In the genomic region with DNA sequence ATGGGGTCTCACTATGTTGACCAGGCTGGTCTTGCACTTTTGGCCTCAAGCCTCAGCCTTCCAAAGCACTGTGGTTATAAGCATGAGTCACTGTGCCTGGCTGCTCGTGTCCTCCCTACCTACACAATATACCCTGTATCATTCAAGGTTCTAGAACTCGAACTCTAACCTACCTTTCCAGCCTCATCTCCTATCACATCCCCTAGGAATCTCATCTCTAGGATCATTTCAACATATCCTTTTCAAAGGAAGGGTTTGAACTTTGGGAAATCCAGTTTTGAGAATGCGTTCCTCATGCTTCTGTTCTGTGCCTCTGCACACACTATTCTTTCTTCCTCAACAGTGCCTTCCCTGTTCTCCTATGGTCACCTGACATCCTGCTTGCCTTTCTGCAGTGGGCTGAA, we compare ENCODE assay signal across 1 cellular context.
TF ChIP-seq lines count a peak whose summit lies in the region.

No MANE protein-coding gene starts in this region.

TF ChIP-seq in GM23338, 12 proteins besides CTCF, POLR2A, EP300 and RAD21 (continued from another document):
- TF ChIP-seq, protein P1, sequence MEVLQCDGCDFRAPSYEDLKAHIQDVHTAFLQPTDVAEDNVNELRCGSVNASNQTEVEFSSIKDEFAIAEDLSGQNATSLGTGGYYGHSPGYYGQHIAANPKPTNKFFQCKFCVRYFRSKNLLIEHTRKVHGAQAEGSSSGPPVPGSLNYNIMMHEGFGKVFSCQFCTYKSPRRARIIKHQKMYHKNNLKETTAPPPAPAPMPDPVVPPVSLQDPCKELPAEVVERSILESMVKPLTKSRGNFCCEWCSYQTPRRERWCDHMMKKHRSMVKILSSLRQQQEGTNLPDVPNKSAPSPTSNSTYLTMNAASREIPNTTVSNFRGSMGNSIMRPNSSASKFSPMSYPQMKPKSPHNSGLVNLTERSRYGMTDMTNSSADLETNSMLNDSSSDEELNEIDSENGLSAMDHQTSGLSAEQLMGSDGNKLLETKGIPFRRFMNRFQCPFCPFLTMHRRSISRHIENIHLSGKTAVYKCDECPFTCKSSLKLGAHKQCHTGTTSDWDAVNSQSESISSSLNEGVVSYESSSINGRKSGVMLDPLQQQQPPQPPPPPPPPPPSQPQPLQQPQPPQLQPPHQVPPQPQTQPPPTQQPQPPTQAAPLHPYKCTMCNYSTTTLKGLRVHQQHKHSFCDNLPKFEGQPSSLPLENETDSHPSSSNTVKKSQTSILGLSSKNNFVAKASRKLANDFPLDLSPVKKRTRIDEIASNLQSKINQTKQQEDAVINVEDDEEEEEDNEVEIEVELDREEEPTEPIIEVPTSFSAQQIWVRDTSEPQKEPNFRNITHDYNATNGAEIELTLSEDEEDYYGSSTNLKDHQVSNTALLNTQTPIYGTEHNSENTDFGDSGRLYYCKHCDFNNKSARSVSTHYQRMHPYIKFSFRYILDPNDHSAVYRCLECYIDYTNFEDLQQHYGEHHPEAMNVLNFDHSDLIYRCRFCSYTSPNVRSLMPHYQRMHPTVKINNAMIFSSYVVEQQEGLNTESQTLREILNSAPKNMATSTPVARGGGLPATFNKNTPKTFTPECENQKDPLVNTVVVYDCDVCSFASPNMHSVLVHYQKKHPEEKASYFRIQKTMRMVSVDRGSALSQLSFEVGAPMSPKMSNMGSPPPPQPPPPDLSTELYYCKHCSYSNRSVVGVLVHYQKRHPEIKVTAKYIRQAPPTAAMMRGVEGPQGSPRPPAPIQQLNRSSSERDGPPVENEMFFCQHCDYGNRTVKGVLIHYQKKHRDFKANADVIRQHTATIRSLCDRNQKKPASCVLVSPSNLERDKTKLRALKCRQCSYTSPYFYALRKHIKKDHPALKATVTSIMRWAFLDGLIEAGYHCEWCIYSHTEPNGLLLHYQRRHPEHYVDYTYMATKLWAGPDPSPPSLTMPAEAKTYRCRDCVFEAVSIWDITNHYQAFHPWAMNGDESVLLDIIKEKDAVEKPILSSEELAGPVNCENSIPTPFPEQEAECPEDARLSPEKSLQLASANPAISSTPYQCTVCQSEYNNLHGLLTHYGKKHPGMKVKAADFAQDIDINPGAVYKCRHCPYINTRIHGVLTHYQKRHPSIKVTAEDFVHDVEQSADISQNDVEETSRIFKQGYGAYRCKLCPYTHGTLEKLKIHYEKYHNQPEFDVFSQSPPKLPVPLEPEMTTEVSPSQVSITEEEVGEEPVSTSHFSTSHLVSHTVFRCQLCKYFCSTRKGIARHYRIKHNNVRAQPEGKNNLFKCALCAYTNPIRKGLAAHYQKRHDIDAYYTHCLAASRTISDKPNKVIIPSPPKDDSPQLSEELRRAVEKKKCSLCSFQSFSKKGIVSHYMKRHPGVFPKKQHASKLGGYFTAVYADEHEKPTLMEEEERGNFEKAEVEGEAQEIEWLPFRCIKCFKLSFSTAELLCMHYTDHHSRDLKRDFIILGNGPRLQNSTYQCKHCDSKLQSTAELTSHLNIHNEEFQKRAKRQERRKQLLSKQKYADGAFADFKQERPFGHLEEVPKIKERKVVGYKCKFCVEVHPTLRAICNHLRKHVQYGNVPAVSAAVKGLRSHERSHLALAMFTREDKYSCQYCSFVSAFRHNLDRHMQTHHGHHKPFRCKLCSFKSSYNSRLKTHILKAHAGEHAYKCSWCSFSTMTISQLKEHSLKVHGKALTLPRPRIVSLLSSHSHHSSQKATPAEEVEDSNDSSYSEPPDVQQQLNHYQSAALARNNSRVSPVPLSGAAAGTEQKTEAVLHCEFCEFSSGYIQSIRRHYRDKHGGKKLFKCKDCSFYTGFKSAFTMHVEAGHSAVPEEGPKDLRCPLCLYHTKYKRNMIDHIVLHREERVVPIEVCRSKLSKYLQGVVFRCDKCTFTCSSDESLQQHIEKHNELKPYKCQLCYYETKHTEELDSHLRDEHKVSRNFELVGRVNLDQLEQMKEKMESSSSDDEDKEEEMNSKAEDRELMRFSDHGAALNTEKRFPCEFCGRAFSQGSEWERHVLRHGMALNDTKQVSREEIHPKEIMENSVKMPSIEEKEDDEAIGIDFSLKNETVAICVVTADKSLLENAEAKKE (CRISPR knock-in tag; IDR thresholded peaks at IDR 0.05): no peak
- TF ChIP-seq ZNF331 (CRISPR knock-in tag; IDR thresholded peaks at IDR 0.05; ENCODE audit: low read depth): no peak
- no peak for TF ChIP-seq CREB1 (CRISPR knock-in tag; IDR thresholded peaks at IDR 0.05; ENCODE audit: low read depth)
- TF ChIP-seq ZNF114 (CRISPR knock-in tag; IDR thresholded peaks at IDR 0.05): no peak
- TF ChIP-seq, protein P2, sequence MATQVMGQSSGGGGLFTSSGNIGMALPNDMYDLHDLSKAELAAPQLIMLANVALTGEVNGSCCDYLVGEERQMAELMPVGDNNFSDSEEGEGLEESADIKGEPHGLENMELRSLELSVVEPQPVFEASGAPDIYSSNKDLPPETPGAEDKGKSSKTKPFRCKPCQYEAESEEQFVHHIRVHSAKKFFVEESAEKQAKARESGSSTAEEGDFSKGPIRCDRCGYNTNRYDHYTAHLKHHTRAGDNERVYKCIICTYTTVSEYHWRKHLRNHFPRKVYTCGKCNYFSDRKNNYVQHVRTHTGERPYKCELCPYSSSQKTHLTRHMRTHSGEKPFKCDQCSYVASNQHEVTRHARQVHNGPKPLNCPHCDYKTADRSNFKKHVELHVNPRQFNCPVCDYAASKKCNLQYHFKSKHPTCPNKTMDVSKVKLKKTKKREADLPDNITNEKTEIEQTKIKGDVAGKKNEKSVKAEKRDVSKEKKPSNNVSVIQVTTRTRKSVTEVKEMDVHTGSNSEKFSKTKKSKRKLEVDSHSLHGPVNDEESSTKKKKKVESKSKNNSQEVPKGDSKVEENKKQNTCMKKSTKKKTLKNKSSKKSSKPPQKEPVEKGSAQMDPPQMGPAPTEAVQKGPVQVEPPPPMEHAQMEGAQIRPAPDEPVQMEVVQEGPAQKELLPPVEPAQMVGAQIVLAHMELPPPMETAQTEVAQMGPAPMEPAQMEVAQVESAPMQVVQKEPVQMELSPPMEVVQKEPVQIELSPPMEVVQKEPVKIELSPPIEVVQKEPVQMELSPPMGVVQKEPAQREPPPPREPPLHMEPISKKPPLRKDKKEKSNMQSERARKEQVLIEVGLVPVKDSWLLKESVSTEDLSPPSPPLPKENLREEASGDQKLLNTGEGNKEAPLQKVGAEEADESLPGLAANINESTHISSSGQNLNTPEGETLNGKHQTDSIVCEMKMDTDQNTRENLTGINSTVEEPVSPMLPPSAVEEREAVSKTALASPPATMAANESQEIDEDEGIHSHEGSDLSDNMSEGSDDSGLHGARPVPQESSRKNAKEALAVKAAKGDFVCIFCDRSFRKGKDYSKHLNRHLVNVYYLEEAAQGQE (IDR thresholded peaks at IDR 0.05; ENCODE audit: unreplicated experiment): no peak
- no peak for TF ChIP-seq POLR2AphosphoS5 (IDR thresholded peaks at IDR 0.05; ENCODE audit: low read depth)
- TF ChIP-seq STAT1 (IDR thresholded peaks at IDR 0.05; ENCODE audit: unreplicated experiment): no peak
- no peak for TF ChIP-seq EZH2 (IDR thresholded peaks at IDR 0.05; ENCODE audit: low read depth, unreplicated experiment)
- no peak for TF ChIP-seq EZH2phosphoT487 (IDR thresholded peaks at IDR 0.05; ENCODE audit: unreplicated experiment)
